28 cellular contexts compared by ENCODE assay signal in the genomic region with DNA sequence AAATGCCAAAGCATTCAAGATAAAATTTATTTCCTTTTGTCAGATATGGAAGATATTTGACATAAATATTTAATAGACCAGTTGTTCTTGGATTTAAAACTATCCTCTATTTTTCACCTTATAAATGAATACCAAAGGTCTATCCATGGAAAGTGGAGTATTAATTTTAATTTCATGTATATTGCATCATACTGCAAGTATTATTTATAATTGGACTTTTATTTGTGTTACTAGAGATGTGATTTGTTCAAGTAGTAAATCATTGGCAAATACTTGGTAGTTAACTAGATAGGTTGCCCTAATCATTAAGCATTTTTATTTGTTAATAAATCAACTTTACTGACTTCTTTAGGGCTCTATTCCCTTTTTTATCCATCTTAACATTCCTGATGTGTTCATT.
"Had no signal": no experiment of that assay in that cellular context is flagged by ENCODE, and none has a peak within 500 bp of the region (broad histone marks: within the 10 kb centered on the region; RNA-seq: fewer than 3 reads in every experiment).

No MANE protein-coding gene starts in this region.

- ATAC-seq: stimulated activated effector memory CD8-positive, alpha-beta T cell treated with anti-CD3 and anti-CD28 coated beads, Interleukin-12 subunit alpha, Interleukin-12 subunit beta, amount 100 ng/mL, for 72 hours; stimulated activated memory B cell treated with anti-CD40 and anti-IgM and Interleukin-4, amounts not matched to agents 10 μg/mL and 1 μg/mL and 100 μg/mL, for 72 hours; stimulated activated naive B cell treated with anti-CD40 and anti-IgM and Interleukin-4, amounts not matched to agents 10 μg/mL and 1 μg/mL and 100 μg/mL, for 72 hours; stimulated activated naive CD8-positive, alpha-beta T cell treated with anti-CD3 and anti-CD28 coated beads, Interleukin-15, amount 100 ng/mL, for 72 hours; stimulated activated naive CD8-positive, alpha-beta T cell treated with anti-CD3 and anti-CD28 coated beads, Interleukin-15, Interleukin-2, amounts not matched to agents 100 U/mL and 50 U/mL, for 24 hours; upper lobe of right lung had no signal

- DNase-seq: stimulated activated CD4-positive, alpha-beta T cell treated with anti-CD3 and anti-CD28 coated beads, Interleukin-2, amount 100 ng/mL, for 48 hours; stimulated activated CD4-positive, alpha-beta T cell treated with anti-CD3 and anti-CD28 coated beads, Interleukin-4, amount 100 ng/mL, for 1 hour; stimulated activated CD4-positive, alpha-beta T cell treated with anti-CD3 and anti-CD28 coated beads, Interleukin-4, amount 100 ng/mL, for 24 hours; stimulated activated CD4-positive, alpha-beta T cell treated with anti-CD3 and anti-CD28 coated beads, Interleukin-4, amount 100 ng/mL, for 4 hours; stimulated activated naive B cell treated with anti-CD40 and anti-IgM and Interleukin-4, amounts not matched to agents 10 μg/mL and 1 μg/mL and 100 μg/mL, for 72 hours; stimulated activated naive CD4-positive, alpha-beta T cell; stimulated activated naive CD4-positive, alpha-beta T cell treated with Interleukin-2 at 50 U/mL for 16 hours; stimulated activated naive CD8-positive, alpha-beta T cell treated with anti-CD3 and anti-CD28 coated beads, Interleukin-15, amount 100 ng/mL, for 72 hours; stimulated activated naive CD8-positive, alpha-beta T cell treated with anti-CD3 and anti-CD28 coated beads, Interleukin-15, Interleukin-2, amounts not matched to agents 100 U/mL and 50 U/mL, for 24 hours; stomach; substantia nigra; testis; thyroid gland; tibial artery; transverse colon; trophoblast cell; upper lobe of left lung; upper lobe of right lung; uterus had no signal

- H3K36me3 ChIP-seq: stomach, suprapubic skin, thoracic aorta, thyroid gland, tibial artery, tibial nerve, transverse colon, upper lobe of left lung, upper lobe of right lung, uterus, vagina had no signal

- H3K36me3 Mint-ChIP-seq: stimulated activated effector memory CD8-positive, alpha-beta T cell treated with anti-CD3 and anti-CD28 coated beads, Interleukin-12 subunit alpha, Interleukin-12 subunit beta, amount 100 ng/mL, for 72 hours; stimulated activated memory B cell treated with anti-CD40 and anti-IgM and Interleukin-4, amounts not matched to agents 10 μg/mL and 1 μg/mL and 100 μg/mL, for 72 hours; stimulated activated naive B cell treated with anti-CD40 and anti-IgM and Interleukin-4, amounts not matched to agents 10 μg/mL and 1 μg/mL and 100 μg/mL, for 72 hours; type B pancreatic cell had no signal

- H3K9me3 ChIP-seq: stomach, suprapubic skin, testis, thoracic aorta, thyroid gland, tibial artery, tibial nerve, transverse colon, upper lobe of left lung, upper lobe of right lung, uterus, vagina had no signal

- H3K4me3 Mint-ChIP-seq: stimulated activated effector memory CD8-positive, alpha-beta T cell treated with anti-CD3 and anti-CD28 coated beads, Interleukin-12 subunit alpha, Interleukin-12 subunit beta, amount 100 ng/mL, for 72 hours; stimulated activated memory B cell treated with anti-CD40 and anti-IgM and Interleukin-4, amounts not matched to agents 10 μg/mL and 1 μg/mL and 100 μg/mL, for 72 hours; stimulated activated naive B cell treated with anti-CD40 and anti-IgM and Interleukin-4, amounts not matched to agents 10 μg/mL and 1 μg/mL and 100 μg/mL, for 72 hours; stimulated activated naive CD8-positive, alpha-beta T cell treated with anti-CD3 and anti-CD28 coated beads, Interleukin-15, amount 100 ng/mL, for 72 hours; stimulated activated naive CD8-positive, alpha-beta T cell treated with anti-CD3 and anti-CD28 coated beads, Interleukin-15, Interleukin-2, amounts not matched to agents 100 ng/mL and 50 ng/mL, for 24 hours; type B pancreatic cell had no signal

- H3K9me3 Mint-ChIP-seq: stimulated activated naive B cell treated with anti-CD40 and anti-IgM and Interleukin-4, amounts not matched to agents 10 μg/mL and 1 μg/mL and 100 μg/mL, for 72 hours; stimulated activated naive CD8-positive, alpha-beta T cell treated with anti-CD3 and anti-CD28 coated beads, Interleukin-15, Interleukin-2, amounts not matched to agents 100 ng/mL and 50 ng/mL, for 24 hours; type B pancreatic cell had no signal

- H3K4me3 ChIP-seq: stomach, suprapubic skin, testis, thoracic aorta, thyroid gland, tibial artery, tibial nerve, transverse colon, upper lobe of left lung, upper lobe of right lung, uterus, vagina had no signal

- H3K27ac ChIP-seq: stomach, suprapubic skin, testis, thoracic aorta, thyroid gland, tibial artery, tibial nerve, transverse colon, upper lobe of left lung, upper lobe of right lung, uterus, vagina had no signal

- H3K27me3 ChIP-seq: stomach, suprapubic skin, testis, thyroid gland, tibial artery, tibial nerve, transverse colon, upper lobe of left lung, upper lobe of right lung, uterus, vagina had no signal

- H3K4me1 Mint-ChIP-seq: stimulated activated effector memory CD8-positive, alpha-beta T cell treated with anti-CD3 and anti-CD28 coated beads, Interleukin-12 subunit alpha, Interleukin-12 subunit beta, amount 100 ng/mL, for 72 hours; stimulated activated memory B cell treated with anti-CD40 and anti-IgM and Interleukin-4, amounts not matched to agents 10 μg/mL and 1 μg/mL and 100 μg/mL, for 72 hours; stimulated activated naive B cell treated with anti-CD40 and anti-IgM and Interleukin-4, amounts not matched to agents 10 μg/mL and 1 μg/mL and 100 μg/mL, for 72 hours; stimulated activated naive CD8-positive, alpha-beta T cell treated with anti-CD3 and anti-CD28 coated beads, Interleukin-15, amount 100 ng/mL, for 72 hours had no signal

- H3K27ac Mint-ChIP-seq: stimulated activated effector memory CD8-positive, alpha-beta T cell treated with anti-CD3 and anti-CD28 coated beads, Interleukin-12 subunit alpha, Interleukin-12 subunit beta, amount 100 ng/mL, for 72 hours; stimulated activated memory B cell treated with anti-CD40 and anti-IgM and Interleukin-4, amounts not matched to agents 10 μg/mL and 1 μg/mL and 100 μg/mL, for 72 hours; stimulated activated naive B cell treated with anti-CD40 and anti-IgM and Interleukin-4, amounts not matched to agents 10 μg/mL and 1 μg/mL and 100 μg/mL, for 72 hours; stimulated activated naive CD8-positive, alpha-beta T cell treated with anti-CD3 and anti-CD28 coated beads, Interleukin-15, amount 100 ng/mL, for 72 hours; stimulated activated naive CD8-positive, alpha-beta T cell treated with anti-CD3 and anti-CD28 coated beads, Interleukin-15, Interleukin-2, amounts not matched to agents 100 ng/mL and 50 ng/mL, for 24 hours; type B pancreatic cell had no signal

- FAIRE-seq: urothelium cell line had no signal

- H3K4me1 ChIP-seq: stomach, suprapubic skin, testis, thyroid gland, tibial artery, tibial nerve, transverse colon, upper lobe of left lung, upper lobe of right lung, uterus, vagina had no signal

- H3K27me3 Mint-ChIP-seq: stimulated activated memory B cell treated with anti-CD40 and anti-IgM and Interleukin-4, amounts not matched to agents 10 μg/mL and 1 μg/mL and 100 μg/mL, for 72 hours; stimulated activated naive B cell treated with anti-CD40 and anti-IgM and Interleukin-4, amounts not matched to agents 10 μg/mL and 1 μg/mL and 100 μg/mL, for 72 hours; stimulated activated naive CD8-positive, alpha-beta T cell treated with anti-CD3 and anti-CD28 coated beads, Interleukin-15, amount 100 ng/mL, for 72 hours; stimulated activated naive CD8-positive, alpha-beta T cell treated with anti-CD3 and anti-CD28 coated beads, Interleukin-15, Interleukin-2, amounts not matched to agents 100 ng/mL and 50 ng/mL, for 24 hours; type B pancreatic cell had no signal
